Comparison of ENCODE assay signal across 21 cellular contexts in the genomic region with DNA sequence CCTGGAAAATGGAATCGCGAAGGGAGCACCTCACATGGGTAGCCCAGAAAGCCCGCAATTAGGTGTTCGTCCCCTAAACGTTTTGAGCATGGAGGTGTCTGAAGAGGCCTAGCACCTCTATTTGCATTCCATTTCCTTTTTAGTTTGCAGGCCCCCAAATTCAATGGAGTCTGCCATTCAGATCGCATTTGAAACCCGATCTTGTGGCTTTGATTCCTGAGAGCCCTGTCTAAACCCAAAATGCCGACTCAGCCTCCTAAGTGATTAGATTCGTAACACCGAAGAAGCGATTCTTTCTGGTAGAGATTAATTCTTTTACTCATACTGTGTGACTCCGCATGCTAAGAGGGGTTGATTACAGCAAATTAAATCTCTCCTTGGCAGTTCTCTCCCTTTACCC.
DNase-seq lines count a peak whose midpoint lies in the region; ATAC-seq, FAIRE-seq and TF ChIP-seq lines count a peak whose summit lies in the region.
"Had no signal": no experiment of that assay in that cellular context is flagged by ENCODE, and none has a peak within 500 bp of the region (broad histone marks: within the 10 kb centered on the region; RNA-seq: fewer than 3 reads in every experiment).

No MANE protein-coding gene starts in this region.

- no peak overlapping the region for H3K27ac Mint-ChIP-seq in naive thymus-derived CD8-positive, alpha-beta T cell
- H3K27ac Mint-ChIP-seq: CD4-positive, alpha-beta T cell; IgD-negative memory B cell had no signal

- in situ Hi-C loops in K562 (cut with MboI) = no loop called here

- H3K36me3 Mint-ChIP-seq in naive thymus-derived CD8-positive, alpha-beta T cell = no peaks in the 10 kb centered on the region
- H3K36me3 Mint-ChIP-seq: IgD-negative memory B cell had no signal

- H3K9me3 Mint-ChIP-seq in naive thymus-derived CD8-positive, alpha-beta T cell = peaks cover 0 to 3% (median 0%) of the 10 kb centered on the region in 9 donors
- H3K9me3 Mint-ChIP-seq: CD4-positive, alpha-beta T cell had no signal

- TF ChIP-seq EP300 in K562 (IDR thresholded peaks at IDR 0.05; ENCODE audit: low read length) = no peak

- H3K27me3 Mint-ChIP-seq in naive thymus-derived CD8-positive, alpha-beta T cell = peaks cover 19 to 48% (median 41%) of the 10 kb centered on the region in 5 donors

- intact Hi-C loops in K562 (cut with micrococcal nuclease) = no loop called here

- peaks cover 36 to 94% (median 85%) of the 10 kb centered on the region in 11 experiments for H3K27me3 ChIP-seq in BLaER1 treated with 17β-estradiol and CSF1 and Interleukin-3, amounts not matched to agents 10 nM and 100 nM
- peaks cover 30 to 36% of the 10 kb centered on the region in 2 experiments for H3K27me3 ChIP-seq in K562 (ENCODE audit: control insufficient read depth in 2 of 2, insufficient read depth in 2 of 2, low read length in 2 of 2)
- no peaks in the 10 kb centered on the region for H3K27me3 ChIP-seq in iPS-20b (ENCODE audit: insufficient read depth, low read length)

- no peak for TF ChIP-seq CTCF in HEK293 (tag by site-specific recombination; IDR thresholded peaks at IDR 0.05)
- no peak for TF ChIP-seq CTCF in K562 (IDR thresholded peaks at IDR 0.05 in 2 of 3, conservative IDR thresholded peaks at IDR 0.05 in 1 of 3; ENCODE audit: insufficient read depth in 2 of 3, low read depth in 1 of 3, low read length in 3 of 3)

- H3K4me2 ChIP-seq in BLaER1 treated with 17β-estradiol and CSF1 and Interleukin-3, amounts not matched to agents 10 nM and 100 nM = peak overlapping the region in 10 of 11 experiments; percentile 1 to 64 (median 24); a peak in 11 of 22 replicates
- no peak overlapping the region for H3K4me2 ChIP-seq in K562 (ENCODE audit: insufficient read depth, low read length)

- no peak overlapping the region for H3K4me3 ChIP-seq in BLaER1 treated with 17β-estradiol and CSF1 and Interleukin-3, amounts not matched to agents 10 nM and 100 nM
- H3K4me3 ChIP-seq in HEK293 (ENCODE audit: low read depth, low read length) = no peak overlapping the region
- no peak overlapping the region for H3K4me3 ChIP-seq in K562
- 0 out of 2 replicates have a peak overlapping the region, but pooled peaks have one; percentile 18 for H3K4me3 ChIP-seq in iPS-20b (ENCODE audit: low read length)

- H3K9me3 ChIP-seq in BLaER1 treated with 17β-estradiol and CSF1 and Interleukin-3, amounts not matched to agents 10 nM and 100 nM (replicated peaks in 1 of 11) = peaks cover 0 to 17% (median 12%) of the 10 kb centered on the region in 11 experiments; a peak in 14 of 22 replicates
- no peaks in the 10 kb centered on the region for H3K9me3 ChIP-seq in HEK293 (ENCODE audit: control insufficient read depth, insufficient read depth, low read depth, low read length)
- H3K9me3 ChIP-seq in K562 (replicated peaks; ENCODE audit: control insufficient read depth, insufficient read depth, low read depth, low read length) = no peaks in the 10 kb centered on the region
- H3K9me3 ChIP-seq in iPS-20b (ENCODE audit: insufficient read depth, low read depth, low read length) = no peaks in the 10 kb centered on the region

- H3K36me3 ChIP-seq in BLaER1 treated with 17β-estradiol and CSF1 and Interleukin-3, amounts not matched to agents 10 nM and 100 nM = no peaks in the 10 kb centered on the region
- H3K36me3 ChIP-seq in HEK293 (ENCODE audit: control insufficient read depth in 2 of 2, insufficient read depth in 1 of 2, low read length in 2 of 2) (no peaks in the 10 kb centered on the region), K562 (ENCODE audit: control insufficient read depth, insufficient read depth, low read length) (no peaks in the 10 kb centered on the region), iPS-20b (ENCODE audit: insufficient read depth, low read depth, low read length) (no peaks in the 10 kb centered on the region)

- ATAC-seq in K562 = no peak
- no peak for ATAC-seq in naive thymus-derived CD8-positive, alpha-beta T cell
- ATAC-seq: PC-3 had no signal

- H3K79me2 ChIP-seq in K562 (ENCODE audit: control insufficient read depth, insufficient read depth, low read length) = no peaks in the 10 kb centered on the region

- BruUV-seq in K562 (replicated peaks; lab: Mats Ljungman, UMichigan) = no TSS peak

- peaks cover 0 to 6% (median 0%) of the 10 kb centered on the region in 11 experiments; a peak in 1 of 22 replicates for H4K20me1 ChIP-seq in BLaER1 treated with 17β-estradiol and CSF1 and Interleukin-3, amounts not matched to agents 10 nM and 100 nM
- H4K20me1 ChIP-seq in K562 (replicated peaks; ENCODE audit: control insufficient read depth, insufficient read depth, low read length) = no peaks in the 10 kb centered on the region

- DNase-seq in K562 (ENCODE audit: extremely low read depth in 1 of 4, low spot score in 3 of 4) (no peak), NCI-H128 (lab: John Stamatoyannopoulos, UW; ENCODE audit: unreplicated experiment) (no peak), GOT3 (lab: John Stamatoyannopoulos, UW) (no peak), NCI-H2081 treated with DMSO at 0.1 percent for 48 hours (lab: John Stamatoyannopoulos, UW) (no peak)
- DNase-seq in naive thymus-derived CD8-positive, alpha-beta T cell = no peak
- DNase-seq: CD4-positive, alpha-beta T cell; COR-L47; DMS79; H7; Kasumi-1; NCI-H1417; NCI-H187; NCI-H2171; PC-3; Right ventricle myocardium superior had no signal

- no peak overlapping the region for H3K4me3 Mint-ChIP-seq in naive thymus-derived CD8-positive, alpha-beta T cell
- H3K4me3 Mint-ChIP-seq: CD4-positive, alpha-beta T cell; IgD-negative memory B cell had no signal

- no peaks in the 10 kb centered on the region for H3K9me1 ChIP-seq in K562 (ENCODE audit: control insufficient read depth, insufficient read depth, low read length)

- FAIRE-seq in K562 (lab: Jason Lieb, UNC) = no peak
- FAIRE-seq: GM19239, HTR-8/SVneo had no signal

- TF ChIP-seq POLR2A in K562 (conservative IDR thresholded peaks at IDR 0.05) = no peak

- POLR2A ChIA-PET in HEK293 (lab: Yijun Ruan, JAX) (no interaction called here), K562 (lab: Yijun Ruan, JAX) (no interaction called here)
- POLR2A ChIA-PET in naive thymus-derived CD8-positive, alpha-beta T cell (lab: Charles Lee) = no interaction called here

- 6% methylated on average over 12 of the region's 12 CpGs for WGBS in K562 (ENCODE audit: insufficient coverage, low coverage, missing lambda C conversion rate)

- H2AFZ ChIP-seq in K562 (ENCODE audit: low read depth, low read length) = no peak overlapping the region

- peaks cover 11 to 41% (median 22%) of the 10 kb centered on the region in 10 experiments for H3K4me1 ChIP-seq in BLaER1 treated with 17β-estradiol and CSF1 and Interleukin-3, amounts not matched to agents 10 nM and 100 nM
- H3K4me1 ChIP-seq in HEK293 (ENCODE audit: control insufficient read depth, insufficient read depth, low read length) (no peaks in the 10 kb centered on the region), K562 (replicated peaks in 1 of 2; ENCODE audit: control insufficient read depth in 2 of 2, insufficient read depth in 2 of 2, low read length in 2 of 2) (no peaks in the 10 kb centered on the region), iPS-20b (ENCODE audit: insufficient read depth, low read length) (peaks cover 29% of the 10 kb centered on the region)

- TF ChIP-seq RAD21 in K562 (CRISPR knock-in tag; conservative IDR thresholded peaks at IDR 0.05 in 1 of 2, IDR thresholded peaks at IDR 0.05 in 1 of 2) = no peak

- H3K4me1 Mint-ChIP-seq in naive thymus-derived CD8-positive, alpha-beta T cell = peaks cover 4 to 25% (median 15%) of the 10 kb centered on the region in 4 donors

- no peak overlapping the region for H3K27ac ChIP-seq in BLaER1 treated with 17β-estradiol and CSF1 and Interleukin-3, amounts not matched to agents 10 nM and 100 nM
- H3K27ac ChIP-seq in HEK293 (ENCODE audit: extremely low read depth, low read depth, low read length) (no peak overlapping the region), K562 (ENCODE audit: extremely low read depth, low read depth, low read length) (no peak overlapping the region), iPS-20b (ENCODE audit: low read length) (peak overlapping the region; percentile 15)

- CTCF ChIA-PET in HEK293 (lab: Yijun Ruan, JAX) = no interaction called here
- CTCF ChIA-PET in K562 (lab: Yijun Ruan, JAX; ENCODE audit: low intra/inter-chr PET ratio) = no interaction called here

- H3K9ac ChIP-seq in BLaER1 treated with 17β-estradiol and CSF1 and Interleukin-3, amounts not matched to agents 10 nM and 100 nM = no peak overlapping the region
- H3K9ac ChIP-seq in K562 (ENCODE audit: insufficient read depth in 1 of 2, low read depth in 2 of 2, low read length in 2 of 2) (no peak overlapping the region), iPS-20b (ENCODE audit: low read depth, low read length) (peak overlapping the region; percentile 39; the same call in 1 of the 2 replicates)

TF ChIP-seq in HEK293, 187 proteins besides CTCF, POLR2A, EP300 and RAD21:
- no peak for TF ChIP-seq ZFP37 (tag by site-specific recombination; IDR thresholded peaks at IDR 0.05)
- no peak for TF ChIP-seq ZNF266 (tag by site-specific recombination; IDR thresholded peaks at IDR 0.05; ENCODE audit: low read depth)
- peak; percentile 12 for TF ChIP-seq SETDB1 (IDR thresholded peaks at IDR 0.05; ENCODE audit: insufficient read length, low read length)
- TF ChIP-seq ZNF341 (tag by site-specific recombination; IDR thresholded peaks at IDR 0.05; ENCODE audit: low read depth) = no peak
- TF ChIP-seq ZBTB1 (tag by site-specific recombination; IDR thresholded peaks at IDR 0.05) = no peak
TF ChIP-seq in HEK293: peak in this region for 1.

TF ChIP-seq in K562, 482 proteins besides CTCF, POLR2A, EP300 and RAD21:
- TF ChIP-seq, protein P1, sequence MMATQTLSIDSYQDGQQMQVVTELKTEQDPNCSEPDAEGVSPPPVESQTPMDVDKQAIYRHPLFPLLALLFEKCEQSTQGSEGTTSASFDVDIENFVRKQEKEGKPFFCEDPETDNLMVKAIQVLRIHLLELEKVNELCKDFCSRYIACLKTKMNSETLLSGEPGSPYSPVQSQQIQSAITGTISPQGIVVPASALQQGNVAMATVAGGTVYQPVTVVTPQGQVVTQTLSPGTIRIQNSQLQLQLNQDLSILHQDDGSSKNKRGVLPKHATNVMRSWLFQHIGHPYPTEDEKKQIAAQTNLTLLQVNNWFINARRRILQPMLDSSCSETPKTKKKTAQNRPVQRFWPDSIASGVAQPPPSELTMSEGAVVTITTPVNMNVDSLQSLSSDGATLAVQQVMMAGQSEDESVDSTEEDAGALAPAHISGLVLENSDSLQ (IDR thresholded peaks at IDR 0.05) = no peak; the same call in 1 of the 2 replicates
- 0 out of 2 replicates have a peak, but pooled peaks have one; percentile 6 for TF ChIP-seq C11orf30 (IDR thresholded peaks at IDR 0.05; ENCODE audit: low read depth)
